In genomic region chr21:45303751-45304150, GRCh38 we compare ENCODE assay signal across 25 cellular contexts. TPM values are rescaled to one million over a fixed set of nuclear protein-coding genes. Genes with fewer than 3 reads are reported as not detected.
DNase-seq lines count a peak whose midpoint lies in the region; ATAC-seq and TF ChIP-seq lines count a peak whose summit lies in the region.
"Had no signal": no experiment of that assay in that cellular context is flagged by ENCODE, and none has a peak within 500 bp of the region (broad histone marks: within the 10 kb centered on the region; RNA-seq: fewer than 3 reads in every experiment).

No MANE protein-coding gene starts in this region.

- H3K36me3 Mint-ChIP-seq in effector memory CD8-positive, alpha-beta T cell (ENCODE audit: insufficient read depth): no peaks in the 10 kb centered on the region
- H3K36me3 Mint-ChIP-seq: naive B cell had no signal

- no peak for ATAC-seq in left cardiac atrium
- ATAC-seq in effector memory CD8-positive, alpha-beta T cell (replicated peaks): no peak
- no peak for ATAC-seq in mucosa of descending colon
- ATAC-seq in stimulated activated naive CD8-positive, alpha-beta T cell treated with anti-CD3 and anti-CD28 coated beads, Interleukin-15, amount 100 ng/mL, for 72 hours: no peak
- ATAC-seq in GM21528 (IDR thresholded peaks at IDR 0.05; ENCODE audit: low FRiP score, unreplicated experiment): no peak
- ATAC-seq in GM19023 (IDR thresholded peaks at IDR 0.05; ENCODE audit: unreplicated experiment): no peak
- ATAC-seq: GM23338; stimulated activated naive CD8-positive, alpha-beta T cell treated with anti-CD3 and anti-CD28 coated beads, Interleukin-15, Interleukin-2, amounts not matched to agents 100 U/mL and 50 U/mL, for 24 hours had no signal

- peak; percentile 19 for DNase-seq in left cardiac atrium
- no peak for DNase-seq in right atrium auricular region (ENCODE audit: low spot score)
- no peak for DNase-seq in effector memory CD8-positive, alpha-beta T cell
- peak in 2 of 3 donors; percentile 19 to 38 for DNase-seq in mucosa of descending colon
- peak in 1 of 2 donors; percentile 66 for DNase-seq in tibial artery
- DNase-seq in stimulated activated naive CD8-positive, alpha-beta T cell treated with anti-CD3 and anti-CD28 coated beads, Interleukin-15, amount 100 ng/mL, for 72 hours: no peak
- DNase-seq: activated CD4-positive, alpha-beta T cell treated with anti-CD3 and anti-CD28 coated beads for 1 hour; activated effector memory CD4-positive, alpha-beta T cell treated with anti-CD3 and anti-CD28 coated beads, Interleukin-2, amount 50 U/mL, for 16 hours; dermis blood vessel endothelial cell; DMS 273 treated with DMSO at 0.1 percent for 48 hours; islet precursor cell; MV-4-11; naive B cell; NCI-H2171; NCI-H510A treated with DMSO at 0.1 percent for 48 hours; stimulated activated CD4-positive, alpha-beta T cell treated with anti-CD3 and anti-CD28 coated beads, Interleukin-15, amount 100 ng/mL, for 24 hours; stimulated activated naive CD8-positive, alpha-beta T cell treated with anti-CD3 and anti-CD28 coated beads, Interleukin-15, Interleukin-2, amounts not matched to agents 100 U/mL and 50 U/mL, for 24 hours; thyroid gland had no signal

- no peak for TF ChIP-seq CTCF in right atrium auricular region (IDR thresholded peaks at IDR 0.05)
- no peak for TF ChIP-seq CTCF in mucosa of descending colon (IDR thresholded peaks at IDR 0.05)
- no peak for TF ChIP-seq CTCF in tibial artery (IDR thresholded peaks at IDR 0.05)

- H3K36me3 ChIP-seq in right atrium auricular region: no peaks in the 10 kb centered on the region
- no peaks in the 10 kb centered on the region for H3K36me3 ChIP-seq in mucosa of descending colon (ENCODE audit: low read depth)
- no peaks in the 10 kb centered on the region for H3K36me3 ChIP-seq in tibial artery
- H3K36me3 ChIP-seq: cardiac muscle cell, SJSA1, thyroid gland had no signal

- peaks cover 0 to 73% of the 10 kb centered on the region in 2 donors for H3K4me1 ChIP-seq in right atrium auricular region
- H3K4me1 ChIP-seq in mucosa of descending colon (ENCODE audit: low read depth): peaks cover 5% of the 10 kb centered on the region
- peaks cover 0 to 62% (median 47%) of the 10 kb centered on the region in 4 donors for H3K4me1 ChIP-seq in tibial artery

- H3K27me3 Mint-ChIP-seq in effector memory CD8-positive, alpha-beta T cell: peaks cover 22 to 55% of the 10 kb centered on the region in 2 donors
- no peaks in the 10 kb centered on the region for H3K27me3 Mint-ChIP-seq in stimulated activated naive CD8-positive, alpha-beta T cell treated with anti-CD3 and anti-CD28 coated beads, Interleukin-15, amount 100 ng/mL, for 72 hours

- H3K27me3 ChIP-seq in right atrium auricular region: no peaks in the 10 kb centered on the region
- H3K27me3 ChIP-seq in tibial artery: no peaks in the 10 kb centered on the region
- H3K27me3 ChIP-seq: cardiac muscle cell, SJSA1, thyroid gland had no signal

- peaks cover 7 to 19% of the 10 kb centered on the region in 2 donors for H3K4me1 Mint-ChIP-seq in effector memory CD8-positive, alpha-beta T cell (ENCODE audit: low read depth in 2 of 2)
- peaks cover 60% of the 10 kb centered on the region for H3K4me1 Mint-ChIP-seq in stimulated activated naive CD8-positive, alpha-beta T cell treated with anti-CD3 and anti-CD28 coated beads, Interleukin-15, amount 100 ng/mL, for 72 hours
- H3K4me1 Mint-ChIP-seq: memory B cell, naive B cell had no signal

- H3K27ac Mint-ChIP-seq in effector memory CD8-positive, alpha-beta T cell: peak overlapping the region; percentile 49 to 69
- no peak overlapping the region for H3K27ac Mint-ChIP-seq in stimulated activated naive CD8-positive, alpha-beta T cell treated with anti-CD3 and anti-CD28 coated beads, Interleukin-15, amount 100 ng/mL, for 72 hours
- H3K27ac Mint-ChIP-seq: GM23338, memory B cell had no signal

- H3K4me3 ChIP-seq in right atrium auricular region (no peak overlapping the region), mucosa of descending colon (no peak overlapping the region), tibial artery (no peak overlapping the region)
- H3K4me3 ChIP-seq: cardiac muscle cell, GM23338, SJSA1, thyroid gland had no signal

- H3K9me3 Mint-ChIP-seq in effector memory CD8-positive, alpha-beta T cell: no peaks in the 10 kb centered on the region
- no peaks in the 10 kb centered on the region for H3K9me3 Mint-ChIP-seq in stimulated activated naive CD8-positive, alpha-beta T cell treated with anti-CD3 and anti-CD28 coated beads, Interleukin-15, amount 100 ng/mL, for 72 hours
- H3K9me3 Mint-ChIP-seq: GM23338, memory B cell, naive B cell had no signal

- H3K4me3 Mint-ChIP-seq in effector memory CD8-positive, alpha-beta T cell: no peak overlapping the region
- no peak overlapping the region for H3K4me3 Mint-ChIP-seq in stimulated activated naive CD8-positive, alpha-beta T cell treated with anti-CD3 and anti-CD28 coated beads, Interleukin-15, amount 100 ng/mL, for 72 hours
- H3K4me3 Mint-ChIP-seq: GM23338, memory B cell, naive B cell had no signal

- H3K27ac ChIP-seq in right atrium auricular region (peak overlapping the region in 1 of 2 donors; percentile 88), tibial artery (peak overlapping the region; percentile 94 to 98)
- H3K27ac ChIP-seq: cardiac muscle cell, KMS-11, SJSA1 had no signal

- H3K9me3 ChIP-seq in right atrium auricular region (no peaks in the 10 kb centered on the region), mucosa of descending colon (no peaks in the 10 kb centered on the region), tibial artery (no peaks in the 10 kb centered on the region)
- H3K9me3 ChIP-seq: SJSA1, thyroid gland had no signal

- intact Hi-C loops in left cardiac atrium (cut with DNase I) (no loop called here), mucosa of descending colon (cut with DNase I, micrococcal nuclease) (no loop called here), tibial artery (cut with DNase I; ENCODE audit: low total_unique reads) (loop anchor here (5.0 kb wide), 1 partner anchor 119 kb away; no protein-coding TSS in a partner anchor)

RNA-seq across cellular contexts. Expression of gene POFUT2, which starts 16.1 kb away (rescaled TPM):
- total RNA-seq in left cardiac atrium (10 to 100 TPM; 18.1 to 20.3 TPM), right atrium auricular region (10 to 100 TPM in 1 of 2 donors, 1 to 10 TPM in 1; 5.8 to 12.0 TPM), mucosa of descending colon (10 to 100 TPM; 26.4 to 38.0 (median 29.8) TPM)

Comparison
In these comparisons a context has a peak if more than half of its experiments do, and no peak if none do; other contexts are left out.
1. DNase-seq: peak in left cardiac atrium (single experiment) and mucosa of descending colon (2 of 3); none in right atrium auricular region (single experiment), effector memory CD8-positive, alpha-beta T cell (0 of 3) and stimulated activated naive CD8-positive, alpha-beta T cell treated with anti-CD3 and anti-CD28 coated beads, Interleukin-15, amount 100 ng/mL, for 72 hours (0 of 2).
2. H3K27ac Mint-ChIP-seq: peak in effector memory CD8-positive, alpha-beta T cell (2 of 2); none in stimulated activated naive CD8-positive, alpha-beta T cell treated with anti-CD3 and anti-CD28 coated beads, Interleukin-15, amount 100 ng/mL, for 72 hours (0 of 2).